Comparison of ENCODE assay signal across 5 cellular contexts in genomic region chr9:62737915-62738314, GRCh38.
A peak's percentile ranks its signal among the peaks of the same experiment; 100 is the strongest.
DNase-seq lines count a peak whose midpoint lies in the region; ATAC-seq and TF ChIP-seq lines count a peak whose summit lies in the region.
"Not testable (repeated sequence)": the region's sequence is repeated elsewhere in the genome, so short reads cannot be mapped to it uniquely, and the experiment has no call there.

No MANE protein-coding gene starts in this region.

- peak; percentile 0 for DNase-seq in GM23338 (ENCODE audit: low spot score)
- peak; percentile 8 for DNase-seq in endodermal cell
- not testable (repeated sequence) for DNase-seq in memory B cell (ENCODE audit: low spot score in 2 of 2); progenitor cell of endocrine pancreas (ENCODE audit: low spot score, unreplicated experiment)

- H3K4me1 Mint-ChIP-seq in GM23338; endodermal cell; memory B cell; progenitor cell of endocrine pancreas (ENCODE audit: low read depth): not testable (repeated sequence)

- H3K9me3 ChIP-seq in OCI-LY3 (ENCODE audit: insufficient read depth, low read length); endodermal cell (ENCODE audit: control insufficient read depth, low read length): not testable (repeated sequence)

- 58% methylated on average over 4 of the region's 24 CpGs; no CpG with 5 or more reads in 1 of the 2 experiments for WGBS in endodermal cell (ENCODE audit: insufficient coverage in 1 of 2, insufficient read length in 1 of 2), 2 experiments

- H3K4me1 ChIP-seq in GM23338 (ENCODE audit: insufficient read depth); OCI-LY3 (ENCODE audit: low read length); endodermal cell (ENCODE audit: control insufficient read depth, insufficient read depth, low read length): not testable (repeated sequence)

- not testable (repeated sequence) for H3K27ac ChIP-seq in GM23338 (ENCODE audit: low read depth); OCI-LY3 (ENCODE audit: low read length); endodermal cell (ENCODE audit: low read depth, low read length)

- not testable (repeated sequence) for H3K36me3 ChIP-seq in GM23338 (ENCODE audit: insufficient read depth); OCI-LY3 (replicated peaks; ENCODE audit: low read depth, low read length); endodermal cell (ENCODE audit: control insufficient read depth, insufficient read depth, low read length)

- not testable (repeated sequence) for H3K27ac Mint-ChIP-seq in GM23338, endodermal cell, memory B cell, progenitor cell of endocrine pancreas

- not testable (repeated sequence) for H3K9me2 ChIP-seq in GM23338 (ENCODE audit: insufficient read depth)

- TF ChIP-seq CTCF in GM23338 (conservative IDR thresholded peaks at IDR 0.05; ENCODE audit: low read depth in 2 of 2); OCI-LY3 (IDR thresholded peaks at IDR 0.05; ENCODE audit: low read depth, low read length); endodermal cell (conservative IDR thresholded peaks at IDR 0.05); progenitor cell of endocrine pancreas (IDR thresholded peaks at IDR 0.05; ENCODE audit: unreplicated experiment): not testable (repeated sequence)

- peak; percentile 78 for ATAC-seq in GM23338
- ATAC-seq in memory B cell (ENCODE audit: low read depth): not testable (repeated sequence)

- H3K4me2 ChIP-seq in GM23338: peak overlapping the region; percentile 69; the same call in 1 of the 2 replicates
- H3K4me2 ChIP-seq in OCI-LY3 (ENCODE audit: low read length): peak overlapping the region; percentile 53

- not testable (repeated sequence) for H3K36me3 Mint-ChIP-seq in GM23338 (ENCODE audit: low read depth); endodermal cell (ENCODE audit: low read depth); memory B cell; progenitor cell of endocrine pancreas (ENCODE audit: insufficient read depth)

- H2AFZ ChIP-seq in GM23338; OCI-LY3 (ENCODE audit: low read depth, low read length): not testable (repeated sequence)

- not testable (repeated sequence) for H3K9me3 Mint-ChIP-seq in GM23338; endodermal cell; memory B cell; progenitor cell of endocrine pancreas (ENCODE audit: low read depth)

- H3K27me3 ChIP-seq in GM23338 (ENCODE audit: insufficient read depth); OCI-LY3 (ENCODE audit: low read depth, low read length); endodermal cell (ENCODE audit: control insufficient read depth, insufficient read depth, low read length, poor library complexity, severe bottlenecking): not testable (repeated sequence)

- not testable (repeated sequence) for H4K20me1 ChIP-seq in GM23338 (replicated peaks; ENCODE audit: insufficient read depth); OCI-LY3 (ENCODE audit: insufficient read depth, low read length)

- not testable (repeated sequence) for H3K79me2 ChIP-seq in GM23338 (replicated peaks; ENCODE audit: insufficient read depth); OCI-LY3 (ENCODE audit: low read length)

- not testable (repeated sequence) for H3F3A ChIP-seq in GM23338 (replicated peaks; ENCODE audit: low read depth)

- not testable (repeated sequence) for H3K27me3 Mint-ChIP-seq in GM23338 (ENCODE audit: insufficient read depth, low read depth, poor library complexity); endodermal cell (ENCODE audit: insufficient read depth); memory B cell; progenitor cell of endocrine pancreas

- H3K4me3 ChIP-seq in GM23338 (peak overlapping the region; percentile 47; the same call in 1 of the 2 replicates), OCI-LY3 (ENCODE audit: low read length) (peak overlapping the region; percentile 60)
- not testable (repeated sequence) for H3K4me3 ChIP-seq in endodermal cell (ENCODE audit: low read length)

- not testable (repeated sequence) for H3K9ac ChIP-seq in OCI-LY3 (ENCODE audit: low read length); endodermal cell (ENCODE audit: extremely low read depth, low read length, poor library complexity, severe bottlenecking)

- peak overlapping the region; percentile 44; the same call in 1 of the 3 replicates for H3K4me3 Mint-ChIP-seq in GM23338
- H3K4me3 Mint-ChIP-seq in endodermal cell: not testable (repeated sequence)
- peak overlapping the region; percentile 59 for H3K4me3 Mint-ChIP-seq in memory B cell
- peak overlapping the region; percentile 41 for H3K4me3 Mint-ChIP-seq in progenitor cell of endocrine pancreas (ENCODE audit: low read depth)
